In the genomic region with DNA sequence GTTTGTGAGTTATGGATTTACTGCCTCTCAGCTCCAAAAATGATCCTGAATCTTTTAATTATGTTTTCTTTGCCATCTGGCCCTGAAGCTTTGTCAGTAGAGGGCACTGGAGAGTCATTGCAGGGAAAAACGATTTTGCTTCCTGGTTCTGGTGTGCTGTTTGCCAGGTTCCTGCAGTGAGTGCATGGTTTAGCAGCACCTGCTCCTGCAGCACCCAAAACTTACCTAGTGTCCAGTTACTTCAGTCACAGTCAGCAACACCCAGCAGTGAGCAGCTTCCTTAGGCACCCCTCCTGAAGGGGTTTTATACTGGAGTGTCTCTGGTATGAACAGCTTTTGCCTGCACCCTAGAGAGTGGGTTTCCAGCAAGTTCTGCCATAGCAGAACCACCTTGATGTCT, we compare ENCODE assay signal across 8 cellular contexts. TPM values are rescaled to one million over a fixed set of nuclear protein-coding genes. Genes with fewer than 3 reads are reported as not detected.
A peak's percentile ranks its signal among the peaks of the same experiment; 100 is the strongest.
DNase-seq lines count a peak whose midpoint lies in the region; ATAC-seq and TF ChIP-seq lines count a peak whose summit lies in the region.

No MANE protein-coding gene starts in this region.

- no peaks in the 10 kb centered on the region for H3K9me3 Mint-ChIP-seq in activated CD4-positive, alpha-beta T cell treated with anti-CD3 and anti-CD28 coated beads, Interleukin-2, amount 10 ng/mL, durations not matched to agents 24 days and 14 days
- H3K9me3 Mint-ChIP-seq in effector memory CD8-positive, alpha-beta T cell: peaks cover 0 to 5% of the 10 kb centered on the region in 2 donors

- intact Hi-C loops in activated CD4-positive, alpha-beta T cell treated with anti-CD3 and anti-CD28 coated beads, Interleukin-2, amount 10 ng/mL, durations not matched to agents 24 days and 14 days (cut with micrococcal nuclease): loop anchor here (1.0 to 10.0 kb wide), 3 partner anchors 178 to 1976 kb away; partner anchors contain the start of genes GNL1, GPSM3, PBX2 and PRR3
- intact Hi-C loops in mucosa of descending colon (cut with DNase I, micrococcal nuclease) (loop anchor here in 1 of 2 donors (10.0 kb wide), 1 partner anchor 176 kb away; no protein-coding TSS in a partner anchor), uterus (cut with DNase I; ENCODE audit: low total_unique reads) (no loop called here)

- peaks cover 3% of the 10 kb centered on the region for H3K36me3 Mint-ChIP-seq in activated CD4-positive, alpha-beta T cell treated with anti-CD3 and anti-CD28 coated beads, Interleukin-2, amount 10 ng/mL, durations not matched to agents 24 days and 14 days (ENCODE audit: low read depth)
- peaks cover 3% of the 10 kb centered on the region for H3K36me3 Mint-ChIP-seq in effector memory CD8-positive, alpha-beta T cell (ENCODE audit: insufficient read depth)

- in situ Hi-C loops in HAP-1 (cut with MboI; ENCODE audit: low sequenced_read_pairs): loop anchor here (10.0 kb wide), 1 partner anchor 96 kb away; no protein-coding TSS in a partner anchor

- peaks cover 6% of the 10 kb centered on the region for H3K27me3 Mint-ChIP-seq in activated CD4-positive, alpha-beta T cell treated with anti-CD3 and anti-CD28 coated beads, Interleukin-2, amount 10 ng/mL, durations not matched to agents 24 days and 14 days
- peaks cover 0 to 11% of the 10 kb centered on the region in 2 donors for H3K27me3 Mint-ChIP-seq in effector memory CD8-positive, alpha-beta T cell

- H3K4me1 Mint-ChIP-seq in activated CD4-positive, alpha-beta T cell treated with anti-CD3 and anti-CD28 coated beads, Interleukin-2, amount 10 ng/mL, durations not matched to agents 24 days and 14 days: peaks cover 18% of the 10 kb centered on the region
- peaks cover 12 to 19% of the 10 kb centered on the region in 2 donors for H3K4me1 Mint-ChIP-seq in effector memory CD8-positive, alpha-beta T cell (ENCODE audit: low read depth in 2 of 2)

- DNase-seq in BE2C (peak; percentile 58), HAP-1 (ENCODE audit: low spot score in 2 of 2) (peak; percentile 42 to 60), NCI-H446 treated with DMSO at 0.1 percent for 48 hours (lab: John Stamatoyannopoulos, UW) (peak; percentile 33), mucosa of descending colon (peak in 2 of 3 donors; percentile 41 to 85), uterus (no peak)
- DNase-seq in activated CD4-positive, alpha-beta T cell treated with anti-CD3 and anti-CD28 coated beads, Interleukin-2, amount 10 ng/mL, durations not matched to agents 24 days and 14 days: peak; percentile 89
- peak; percentile 37 to 57 (median 40) for DNase-seq in effector memory CD8-positive, alpha-beta T cell

- H3K4me3 ChIP-seq in BE2C (ENCODE audit: low read depth, low read length): no peak overlapping the region
- H3K4me3 ChIP-seq in HAP-1: no peak overlapping the region
- H3K4me3 ChIP-seq in mucosa of descending colon: no peak overlapping the region
- no peak overlapping the region for H3K4me3 ChIP-seq in uterus

- TF ChIP-seq CTCF in BE2C (IDR thresholded peaks at IDR 0.05; ENCODE audit: low read depth, low read length): peak; percentile 96
- peak; percentile 67 for TF ChIP-seq CTCF in mucosa of descending colon (IDR thresholded peaks at IDR 0.05)
- peak; percentile 57 to 74 (median 62) for TF ChIP-seq CTCF in uterus (IDR thresholded peaks at IDR 0.05)

- H3K36me3 ChIP-seq in BE2C (no peaks in the 10 kb centered on the region), HAP-1 (replicated peaks) (no peaks in the 10 kb centered on the region), mucosa of descending colon (ENCODE audit: low read depth) (no peaks in the 10 kb centered on the region), uterus (no peaks in the 10 kb centered on the region)

- no peak overlapping the region for H3K4me3 Mint-ChIP-seq in activated CD4-positive, alpha-beta T cell treated with anti-CD3 and anti-CD28 coated beads, Interleukin-2, amount 10 ng/mL, durations not matched to agents 24 days and 14 days
- H3K4me3 Mint-ChIP-seq in effector memory CD8-positive, alpha-beta T cell: no peak overlapping the region

- no peaks in the 10 kb centered on the region for H3K4me1 ChIP-seq in BE2C
- peaks cover 3% of the 10 kb centered on the region for H3K4me1 ChIP-seq in HAP-1
- no peaks in the 10 kb centered on the region for H3K4me1 ChIP-seq in mucosa of descending colon (ENCODE audit: low read depth)
- H3K4me1 ChIP-seq in uterus: no peaks in the 10 kb centered on the region

- ATAC-seq in effector memory CD8-positive, alpha-beta T cell (replicated peaks): peak; percentile 62
- ATAC-seq in mucosa of descending colon: peak; percentile 91
- no peak for ATAC-seq in GM19452 (IDR thresholded peaks at IDR 0.05; ENCODE audit: unreplicated experiment)

- no peak overlapping the region for H3K27ac Mint-ChIP-seq in activated CD4-positive, alpha-beta T cell treated with anti-CD3 and anti-CD28 coated beads, Interleukin-2, amount 10 ng/mL, durations not matched to agents 24 days and 14 days
- H3K27ac Mint-ChIP-seq in effector memory CD8-positive, alpha-beta T cell: no peak overlapping the region

- H3K9me3 ChIP-seq in BE2C (no peaks in the 10 kb centered on the region), HAP-1 (peaks cover 7% of the 10 kb centered on the region; the same call in 1 of the 2 replicates), mucosa of descending colon (peaks cover 8% of the 10 kb centered on the region), uterus (no peaks in the 10 kb centered on the region)

- no peak for TF ChIP-seq POLR2A in uterus (IDR thresholded peaks at IDR 0.05)

- no peak overlapping the region for H3K27ac ChIP-seq in uterus

- H3K27me3 ChIP-seq in BE2C (no peaks in the 10 kb centered on the region), HAP-1 (ENCODE audit: low read depth) (no peaks in the 10 kb centered on the region), uterus (no peaks in the 10 kb centered on the region)

RNA-seq across cellular contexts. Expression of gene TRIM26, which starts 6.0 kb away (rescaled TPM):
- polyA plus RNA-seq in BE2C (2012; ENCODE audit: insufficient read depth, insufficient read length, low read depth): 26.3 TPM
- total RNA-seq in activated CD4-positive, alpha-beta T cell treated with anti-CD3 and anti-CD28 coated beads, Interleukin-2, amount 10 ng/mL, durations not matched to agents 24 days and 14 days: 58.3 and 60.1 TPM in 2 replicates
- total RNA-seq in mucosa of descending colon (10 to 100 TPM; 52.6 to 58.1 (median 53.0) TPM), uterus (10 to 100 TPM; 14.9 to 38.1 (median 30.0) TPM)

RNA-seq across cellular contexts. Expression of gene TRIM15, which starts 55.9 kb away (rescaled TPM):
- not detected for polyA plus RNA-seq in BE2C (2012; ENCODE audit: insufficient read depth, insufficient read length, low read depth)
- 0.24 and 0.65 TPM in 2 replicates for total RNA-seq in activated CD4-positive, alpha-beta T cell treated with anti-CD3 and anti-CD28 coated beads, Interleukin-2, amount 10 ng/mL, durations not matched to agents 24 days and 14 days
- total RNA-seq in mucosa of descending colon (10 to 100 TPM; 37.2 to 73.2 (median 51.4) TPM), uterus (not detected)

RNA-seq across cellular contexts. Expression of gene TRIM10, which starts 58.2 kb away (rescaled TPM):
- polyA plus RNA-seq in BE2C (2012; ENCODE audit: insufficient read depth, insufficient read length, low read depth): not detected
- 0.07 and 0.09 TPM in 2 replicates for total RNA-seq in activated CD4-positive, alpha-beta T cell treated with anti-CD3 and anti-CD28 coated beads, Interleukin-2, amount 10 ng/mL, durations not matched to agents 24 days and 14 days
- 1 to 10 TPM; 3.9 to 7.8 (median 5.3) TPM for total RNA-seq in mucosa of descending colon
- under 1 TPM in 1 of 4 donors, not detected in 3; 0.69 TPM for total RNA-seq in uterus

Comparison
In these comparisons a context has a peak if more than half of its experiments do, and no peak if none do; other contexts are left out.
1. DNase-seq: peak in BE2C (single experiment), HAP-1 (2 of 2), NCI-H446 treated with DMSO at 0.1 percent for 48 hours (single experiment), activated CD4-positive, alpha-beta T cell treated with anti-CD3 and anti-CD28 coated beads, Interleukin-2, amount 10 ng/mL, durations not matched to agents 24 days and 14 days (single experiment), effector memory CD8-positive, alpha-beta T cell (3 of 3) and mucosa of descending colon (2 of 3); none in uterus (0 of 2).
2. RNA of gene TRIM15, which starts 55.9 kb away (total RNA-seq): 37.2 to 73.2 TPM in mucosa of descending colon; 0.24 to 0.65 TPM in activated CD4-positive, alpha-beta T cell treated with anti-CD3 and anti-CD28 coated beads, Interleukin-2, amount 10 ng/mL, durations not matched to agents 24 days and 14 days and not detected in uterus; every median in the first group is over 10 times any median in the second.
3. Peak in every context shown above with its lines, with median percentiles within 50 percentile points of each other: CTCF ChIP-seq.